27 cellular contexts compared by ENCODE assay signal in the genomic region with DNA sequence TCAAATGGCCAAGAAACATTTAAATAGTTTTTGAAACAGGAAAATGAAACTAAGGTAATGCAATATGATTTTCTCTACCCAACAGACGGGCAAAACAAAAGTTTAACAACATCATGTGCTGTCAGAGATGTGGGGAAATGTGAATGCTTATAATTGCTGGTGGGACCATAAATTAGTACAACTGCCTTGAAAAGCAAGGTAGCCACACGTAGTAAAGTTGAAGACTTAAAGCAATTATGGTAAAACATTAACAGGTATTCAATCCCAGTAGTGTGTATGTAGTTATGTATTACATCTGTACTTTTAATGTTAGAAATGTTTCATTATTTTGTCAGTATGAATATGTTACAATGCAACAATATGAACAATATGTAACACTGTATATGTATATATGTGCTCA. TPM values are rescaled to one million over a fixed set of nuclear protein-coding genes. Genes with fewer than 3 reads are reported as not detected.
"Had no signal": no experiment of that assay in that cellular context is flagged by ENCODE, and none has a peak within 500 bp of the region (broad histone marks: within the 10 kb centered on the region; RNA-seq: fewer than 3 reads in every experiment).

No MANE protein-coding gene starts in this region.

- H3K27me3 ChIP-seq: colonic mucosa, esophagus squamous epithelium, spleen, tibial nerve had no signal

- DNase-seq: activated CD4-positive, alpha-beta T cell treated with anti-CD3 and anti-CD28 coated beads for 1 hour; activated CD4-positive, alpha-beta T cell treated with anti-CD3 and anti-CD28 coated beads, Interleukin-2, amount 50 U/mL, for 1 hour; activated CD8-positive, alpha-beta T cell treated with anti-CD3 and anti-CD28 coated beads for 36 hours; activated naive CD8-positive, alpha-beta T cell treated with anti-CD3 and anti-CD28 coated beads, Interleukin-2, amount 50 U/mL, for 24 hours; activated T-cell treated with anti-CD3 and anti-CD28 coated beads, Interleukin-2, amount 50 U/mL, for 4 hours; amygdala; colonic mucosa; effector CD8-positive, alpha-beta T cell; esophagus squamous epithelium; glutamatergic neuron; midbrain; naive thymus-derived CD8-positive, alpha-beta T cell; nucleus accumbens; spleen; stimulated activated naive CD4-positive, alpha-beta T cell treated with Interleukin-2 at 50 U/mL for 16 hours; T-helper 2 cell had no signal

- ATAC-seq: activated CD8-positive, alpha-beta T cell treated with anti-CD3 and anti-CD28 coated beads for 36 hours; activated naive CD8-positive, alpha-beta T cell treated with anti-CD3 and anti-CD28 coated beads, Interleukin-2, amount 50 U/mL, for 24 hours; activated T-cell treated with anti-CD3 and anti-CD28 coated beads, Interleukin-2, amount 50 U/mL, for 4 hours; activated T-helper 17 cell treated with anti-CD3 and anti-CD28 coated beads, Interleukin-2, amount 50 U/mL, for 72 hours; naive thymus-derived CD8-positive, alpha-beta T cell; WTC11 had no signal

- H3K9me3 Mint-ChIP-seq: activated CD8-positive, alpha-beta T cell treated with anti-CD3 and anti-CD28 coated beads for 36 hours; activated naive CD4-positive, alpha-beta T cell treated with anti-CD3 and anti-CD28 coated beads, Interleukin-2, amount 50 U/mL, for 24 hours; activated naive CD8-positive, alpha-beta T cell treated with anti-CD3 and anti-CD28 coated beads, Interleukin-2, amount 50 U/mL, for 24 hours; activated T-cell treated with anti-CD3 and anti-CD28 coated beads, Interleukin-2, amount 50 U/mL, for 4 hours; activated T-helper 17 cell treated with anti-CD3 and anti-CD28 coated beads, Interleukin-2, amount 50 U/mL, for 72 hours; naive thymus-derived CD8-positive, alpha-beta T cell; neural crest cell had no signal

- H3K4me1 Mint-ChIP-seq: activated naive CD4-positive, alpha-beta T cell treated with anti-CD3 and anti-CD28 coated beads, Interleukin-2, amount 50 U/mL, for 24 hours; activated naive CD8-positive, alpha-beta T cell treated with anti-CD3 and anti-CD28 coated beads, Interleukin-2, amount 50 U/mL, for 24 hours; activated T-helper 17 cell treated with anti-CD3 and anti-CD28 coated beads, Interleukin-2, amount 50 U/mL, for 72 hours; memory B cell had no signal

- H3K27me3 Mint-ChIP-seq: activated T-helper 17 cell treated with anti-CD3 and anti-CD28 coated beads, Interleukin-2, amount 50 U/mL, for 72 hours; memory B cell had no signal

- H3K4me1 ChIP-seq: colonic mucosa, esophagus squamous epithelium, spleen, tibial nerve had no signal

- H3K4me3 Mint-ChIP-seq: activated CD8-positive, alpha-beta T cell treated with anti-CD3 and anti-CD28 coated beads for 36 hours; activated naive CD4-positive, alpha-beta T cell treated with anti-CD3 and anti-CD28 coated beads, Interleukin-2, amount 50 U/mL, for 24 hours; activated naive CD8-positive, alpha-beta T cell treated with anti-CD3 and anti-CD28 coated beads, Interleukin-2, amount 50 U/mL, for 24 hours; activated T-cell treated with anti-CD3 and anti-CD28 coated beads, Interleukin-2, amount 50 U/mL, for 4 hours; activated T-helper 17 cell treated with anti-CD3 and anti-CD28 coated beads, Interleukin-2, amount 50 U/mL, for 72 hours; memory B cell; naive thymus-derived CD8-positive, alpha-beta T cell; neural crest cell; WTC11 had no signal

- H3K36me3 Mint-ChIP-seq: activated naive CD4-positive, alpha-beta T cell treated with anti-CD3 and anti-CD28 coated beads, Interleukin-2, amount 50 U/mL, for 24 hours; memory B cell; naive thymus-derived CD8-positive, alpha-beta T cell; WTC11 had no signal

- H3K4me3 ChIP-seq: colonic mucosa, esophagus squamous epithelium, spleen, tibial nerve had no signal

- H3K27ac Mint-ChIP-seq: activated CD8-positive, alpha-beta T cell treated with anti-CD3 and anti-CD28 coated beads for 36 hours; activated naive CD4-positive, alpha-beta T cell treated with anti-CD3 and anti-CD28 coated beads, Interleukin-2, amount 50 U/mL, for 24 hours; activated naive CD8-positive, alpha-beta T cell treated with anti-CD3 and anti-CD28 coated beads, Interleukin-2, amount 50 U/mL, for 24 hours; activated T-helper 17 cell treated with anti-CD3 and anti-CD28 coated beads, Interleukin-2, amount 50 U/mL, for 72 hours; memory B cell; naive thymus-derived CD8-positive, alpha-beta T cell; WTC11 had no signal

- H3K27ac ChIP-seq: colonic mucosa, epithelial cell of prostate, esophagus squamous epithelium, spleen, tibial nerve had no signal

- H3K36me3 ChIP-seq: colonic mucosa, esophagus squamous epithelium, spleen, tibial nerve had no signal

- FAIRE-seq: endometrium, frontal cortex, islet of Langerhans had no signal

- H3K9me3 ChIP-seq: colonic mucosa, esophagus squamous epithelium, spleen, tibial nerve had no signal

RNA-seq across cellular contexts. Expression of a gene that starts 56.9 kb away (rescaled TPM):
- total RNA-seq: dermis microvascular lymphatic vessel endothelial cell; naive thymus-derived CD8-positive, alpha-beta T cell had no signal
- polyA plus RNA-seq: naive thymus-derived CD8-positive, alpha-beta T cell had no signal
